ENCODE assay signal across 1 cellular context in genomic region chr2:70785137-70785911, GRCh38.
A peak's percentile ranks its signal among the peaks of the same experiment; 100 is the strongest.
TF ChIP-seq lines count a peak whose summit lies in the region.

No MANE protein-coding gene starts in this region.

TF ChIP-seq in K562, 482 proteins besides CTCF, POLR2A, EP300 and RAD21 (continued from another document):
- TF ChIP-seq ARID3A (IDR thresholded peaks at IDR 0.05; ENCODE audit: borderline replicate concordance, low read depth, low read length) (peak; percentile 68; the same call in 1 of the 2 replicates), RAD51 (IDR thresholded peaks at IDR 0.05; ENCODE audit: borderline replicate concordance, low read depth) (no peak), GATAD2B (IDR thresholded peaks at IDR 0.05; ENCODE audit: borderline replicate concordance) (peak; percentile 79; the same call in 1 of the 2 replicates), ZNF592 (IDR thresholded peaks at IDR 0.05) (peak; percentile 36; the same call in 1 of the 2 replicates), RB1 (IDR thresholded peaks at IDR 0.05; ENCODE audit: low read depth) (no peak), MEIS2 (IDR thresholded peaks at IDR 0.05; ENCODE audit: partially characterized antibody) (peak; percentile 71), DPF2 (IDR thresholded peaks at IDR 0.05) (peak; percentile 72)
- TF ChIP-seq, protein P1, sequence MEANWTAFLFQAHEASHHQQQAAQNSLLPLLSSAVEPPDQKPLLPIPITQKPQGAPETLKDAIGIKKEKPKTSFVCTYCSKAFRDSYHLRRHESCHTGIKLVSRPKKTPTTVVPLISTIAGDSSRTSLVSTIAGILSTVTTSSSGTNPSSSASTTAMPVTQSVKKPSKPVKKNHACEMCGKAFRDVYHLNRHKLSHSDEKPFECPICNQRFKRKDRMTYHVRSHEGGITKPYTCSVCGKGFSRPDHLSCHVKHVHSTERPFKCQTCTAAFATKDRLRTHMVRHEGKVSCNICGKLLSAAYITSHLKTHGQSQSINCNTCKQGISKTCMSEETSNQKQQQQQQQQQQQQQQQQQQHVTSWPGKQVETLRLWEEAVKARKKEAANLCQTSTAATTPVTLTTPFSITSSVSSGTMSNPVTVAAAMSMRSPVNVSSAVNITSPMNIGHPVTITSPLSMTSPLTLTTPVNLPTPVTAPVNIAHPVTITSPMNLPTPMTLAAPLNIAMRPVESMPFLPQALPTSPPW (CRISPR knock-in tag; IDR thresholded peaks at IDR 0.05) = peak; percentile 48; the same call in 1 of the 2 replicates
TF ChIP-seq in K562: peak in this region for 56.
